Comparison of ENCODE assay signal across 1 cellular context in genomic region chr20:22536141-22536828, GRCh38.
TF ChIP-seq lines count a peak whose summit lies in the region.

No MANE protein-coding gene starts in this region.

TF ChIP-seq in HepG2, 621 proteins besides CTCF, POLR2A, EP300 and RAD21 (continued from another document and continues in another):
- TF ChIP-seq, protein P1, sequence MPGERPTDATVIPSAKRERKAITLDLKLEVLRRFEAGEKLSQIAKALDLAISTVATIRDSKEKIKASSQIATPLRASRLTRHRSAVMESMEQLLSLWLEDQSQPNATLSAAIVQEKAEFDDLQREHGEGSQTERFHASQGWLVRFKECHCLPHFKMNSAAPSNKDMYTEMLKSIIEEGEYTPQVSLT (CRISPR knock-in tag; IDR thresholded peaks at IDR 0.05; ENCODE audit: borderline replicate concordance, low read depth) = no peak
- no peak for TF ChIP-seq ZNF597 (CRISPR knock-in tag; IDR thresholded peaks at IDR 0.05)
- no peak for TF ChIP-seq HBP1 (CRISPR knock-in tag; IDR thresholded peaks at IDR 0.05; ENCODE audit: low read depth)
- no peak for TF ChIP-seq HOXA5 (CRISPR knock-in tag; IDR thresholded peaks at IDR 0.05)
- no peak for TF ChIP-seq ARID5B (CRISPR knock-in tag; IDR thresholded peaks at IDR 0.05)
- TF ChIP-seq ZNF367 (CRISPR knock-in tag; IDR thresholded peaks at IDR 0.05; ENCODE audit: borderline replicate concordance) = no peak
- TF ChIP-seq TCF7L2 (IDR thresholded peaks at IDR 0.05; ENCODE audit: low read depth, low read length) = no peak
- peak; percentile 70; the same call in 1 of the 2 replicates for TF ChIP-seq ZNF224 (CRISPR knock-in tag; IDR thresholded peaks at IDR 0.05)
- no peak for TF ChIP-seq IKZF1 (IDR thresholded peaks at IDR 0.05)
- TF ChIP-seq KDM5A (IDR thresholded peaks at IDR 0.05; ENCODE audit: borderline replicate concordance, low read length) = no peak
- TF ChIP-seq HOXA9 (CRISPR knock-in tag; IDR thresholded peaks at IDR 0.05; ENCODE audit: borderline replicate concordance) = no peak
- TF ChIP-seq, protein P2, sequence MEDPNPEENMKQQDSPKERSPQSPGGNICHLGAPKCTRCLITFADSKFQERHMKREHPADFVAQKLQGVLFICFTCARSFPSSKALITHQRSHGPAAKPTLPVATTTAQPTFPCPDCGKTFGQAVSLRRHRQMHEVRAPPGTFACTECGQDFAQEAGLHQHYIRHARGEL (CRISPR knock-in tag; IDR thresholded peaks at IDR 0.05) = no peak
- no peak for TF ChIP-seq XBP1 (CRISPR knock-in tag; IDR thresholded peaks at IDR 0.05)
- no peak for TF ChIP-seq CEBPG (CRISPR knock-in tag; IDR thresholded peaks at IDR 0.05)
- no peak for TF ChIP-seq MXD4 (CRISPR knock-in tag; IDR thresholded peaks at IDR 0.05)
- 0 out of 2 replicates have a peak, but pooled peaks have one; percentile 30 for TF ChIP-seq ZFP36L2 (CRISPR knock-in tag; IDR thresholded peaks at IDR 0.05)
- 0 out of 2 replicates have a peak, but pooled peaks have one; percentile 8 for TF ChIP-seq ZNF280D (CRISPR knock-in tag; IDR thresholded peaks at IDR 0.05)
- no peak for TF ChIP-seq ZNF143 (CRISPR knock-in tag; IDR thresholded peaks at IDR 0.05)
- TF ChIP-seq ZNF563 (CRISPR knock-in tag; IDR thresholded peaks at IDR 0.05) = no peak; the same call in 1 of the 2 replicates
- 0 out of 2 replicates have a peak, but pooled peaks have one; percentile 2 for TF ChIP-seq ZKSCAN8 (CRISPR knock-in tag; IDR thresholded peaks at IDR 0.05; ENCODE audit: borderline replicate concordance)
- TF ChIP-seq TGIF2 (CRISPR knock-in tag; IDR thresholded peaks at IDR 0.05) = no peak
- no peak for TF ChIP-seq TRIM22 (IDR thresholded peaks at IDR 0.05)
- no peak for TF ChIP-seq PITX1 (CRISPR knock-in tag; IDR thresholded peaks at IDR 0.05)
- no peak for TF ChIP-seq IRF9 (CRISPR knock-in tag; IDR thresholded peaks at IDR 0.05; ENCODE audit: borderline replicate concordance)
- TF ChIP-seq ZNF720 (CRISPR knock-in tag; IDR thresholded peaks at IDR 0.05) = no peak
- TF ChIP-seq RAD51 (IDR thresholded peaks at IDR 0.05; ENCODE audit: borderline replicate concordance) = no peak
- no peak for TF ChIP-seq TAF1 (CRISPR knock-in tag; IDR thresholded peaks at IDR 0.05)
- TF ChIP-seq ZNF746 (CRISPR knock-in tag; IDR thresholded peaks at IDR 0.05) = 0 out of 2 replicates have a peak, but pooled peaks have one; percentile 37
- no peak for TF ChIP-seq ZNF274 (CRISPR knock-in tag; IDR thresholded peaks at IDR 0.05)
- TF ChIP-seq ZNF761 (CRISPR knock-in tag; conservative IDR thresholded peaks at IDR 0.05) = 0 out of 2 replicates have a peak, but pooled peaks have one; percentile 14
- TF ChIP-seq ZNF790 (CRISPR knock-in tag; IDR thresholded peaks at IDR 0.05; ENCODE audit: borderline replicate concordance) = no peak
- 0 out of 2 replicates have a peak, but pooled peaks have one; percentile 17 for TF ChIP-seq ATF3 (CRISPR knock-in tag; IDR thresholded peaks at IDR 0.05)
- TF ChIP-seq ARNTL (CRISPR knock-in tag; IDR thresholded peaks at IDR 0.05) = no peak
- TF ChIP-seq, protein P3, sequence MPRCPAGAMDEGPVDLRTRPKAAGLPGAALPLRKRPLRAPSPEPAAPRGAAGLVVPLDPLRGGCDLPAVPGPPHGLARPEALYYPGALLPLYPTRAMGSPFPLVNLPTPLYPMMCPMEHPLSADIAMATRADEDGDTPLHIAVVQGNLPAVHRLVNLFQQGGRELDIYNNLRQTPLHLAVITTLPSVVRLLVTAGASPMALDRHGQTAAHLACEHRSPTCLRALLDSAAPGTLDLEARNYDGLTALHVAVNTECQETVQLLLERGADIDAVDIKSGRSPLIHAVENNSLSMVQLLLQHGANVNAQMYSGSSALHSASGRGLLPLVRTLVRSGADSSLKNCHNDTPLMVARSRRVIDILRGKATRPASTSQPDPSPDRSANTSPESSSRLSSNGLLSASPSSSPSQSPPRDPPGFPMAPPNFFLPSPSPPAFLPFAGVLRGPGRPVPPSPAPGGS (CRISPR knock-in tag; IDR thresholded peaks at IDR 0.05) = peak; percentile 75; the same call in 1 of the 2 replicates
- no peak for TF ChIP-seq POGK (CRISPR knock-in tag; conservative IDR thresholded peaks at IDR 0.05)
- TF ChIP-seq REPIN1 (CRISPR knock-in tag; IDR thresholded peaks at IDR 0.05; ENCODE audit: borderline replicate concordance, low read depth) = 0 out of 2 replicates have a peak, but pooled peaks have one; percentile 12
- TF ChIP-seq FOXA3 (CRISPR knock-in tag; IDR thresholded peaks at IDR 0.05) = no peak
- no peak for TF ChIP-seq GLMP (CRISPR knock-in tag; IDR thresholded peaks at IDR 0.05; ENCODE audit: borderline replicate concordance)
- TF ChIP-seq BCL6 (CRISPR knock-in tag; IDR thresholded peaks at IDR 0.05) = no peak
- no peak for TF ChIP-seq SRSF9 (IDR thresholded peaks at IDR 0.05; ENCODE audit: borderline replicate concordance, insufficient read depth, low read depth, low read length, poor library complexity, severe bottlenecking)
- TF ChIP-seq TBX2 (CRISPR knock-in tag; IDR thresholded peaks at IDR 0.05; ENCODE audit: borderline replicate concordance) = no peak
- peak; percentile 70; the same call in 1 of the 2 replicates for TF ChIP-seq ZSCAN29 (CRISPR knock-in tag; conservative IDR thresholded peaks at IDR 0.05)
- no peak for TF ChIP-seq NFE2L2 (IDR thresholded peaks at IDR 0.05; ENCODE audit: low read length)
- TF ChIP-seq ZMYM3 (CRISPR knock-in tag; IDR thresholded peaks at IDR 0.05) = peak; percentile 46; the same call in 1 of the 2 replicates
- TF ChIP-seq RFX3 (CRISPR knock-in tag; IDR thresholded peaks at IDR 0.05) = no peak
- no peak for TF ChIP-seq ZNF282 (IDR thresholded peaks at IDR 0.05; ENCODE audit: partially characterized antibody)
- TF ChIP-seq ZMYM2 (CRISPR knock-in tag; IDR thresholded peaks at IDR 0.05) = no peak; the same call in 1 of the 2 replicates
